ENCODE assay signal across 9 cellular contexts in genomic region chr9:98263482-98264357, GRCh38. TPM values are rescaled to one million over a fixed set of nuclear protein-coding genes. Genes with fewer than 3 reads are reported as not detected.
A peak's percentile ranks its signal among the peaks of the same experiment; 100 is the strongest.
DNase-seq lines count a peak whose midpoint lies in the region; ATAC-seq and TF ChIP-seq lines count a peak whose summit lies in the region.
"Had no signal": no experiment of that assay in that cellular context is flagged by ENCODE, and none has a peak within 500 bp of the region (broad histone marks: within the 10 kb centered on the region; RNA-seq: fewer than 3 reads in every experiment).

No MANE protein-coding gene starts in this region.

- H3K9me2 ChIP-seq in SU-DHL-6 (replicated peaks; ENCODE audit: insufficient read depth, low read length): no peaks in the 10 kb centered on the region

- H3K36me3 ChIP-seq in SU-DHL-6 (ENCODE audit: low read length) (no peaks in the 10 kb centered on the region), psoas muscle (ENCODE audit: insufficient read depth in 1 of 2, low read depth in 1 of 2) (no peaks in the 10 kb centered on the region), vagina (no peaks in the 10 kb centered on the region)

- no peaks in the 10 kb centered on the region for H3K27me3 Mint-ChIP-seq in activated naive CD8-positive, alpha-beta T cell treated with anti-CD3 and anti-CD28 coated beads for 36 hours

- H3K4me3 ChIP-seq in SU-DHL-6 (ENCODE audit: insufficient read depth, low read length, poor library complexity, severe bottlenecking): no peak overlapping the region
- no peak overlapping the region for H3K4me3 ChIP-seq in psoas muscle
- no peak overlapping the region for H3K4me3 ChIP-seq in vagina

- 16 to 22% (median 18%) methylated on average over 8 of the region's 8 CpGs for WGBS in psoas muscle, 3 donors

- H3K27me3 ChIP-seq in SU-DHL-6 (ENCODE audit: low read length): no peaks in the 10 kb centered on the region
- H3K27me3 ChIP-seq in psoas muscle (ENCODE audit: insufficient read depth in 3 of 3, low read length in 2 of 3): no peaks in the 10 kb centered on the region
- no peaks in the 10 kb centered on the region for H3K27me3 ChIP-seq in vagina

- H3K79me2 ChIP-seq in SU-DHL-6 (ENCODE audit: insufficient read depth, low read length): no peaks in the 10 kb centered on the region

- no peak overlapping the region for H3K4me3 Mint-ChIP-seq in activated naive CD8-positive, alpha-beta T cell treated with anti-CD3 and anti-CD28 coated beads for 36 hours
- H3K4me3 Mint-ChIP-seq: dendritic cell treated with granulocyte-macrophage colony-stimulating factor and Interleukin-4, amounts not matched to agents 40 ng/mL and 50 ng/mL, for 4 days had no signal

- DNase-seq in DMS79 (lab: John Stamatoyannopoulos, UW) (peak; percentile 18), HCEC 1CT (peak; percentile 80), NCI-H1092 treated with DMSO at 0.1 percent for 48 hours (lab: John Stamatoyannopoulos, UW) (peak; percentile 63), cardiac septum (ENCODE audit: low spot score) (peak; percentile 89), psoas muscle (peak; percentile 78 to 89), vagina (ENCODE audit: extremely low spot score in 2 of 2) (no peak)
- peak; percentile 72 for DNase-seq in activated naive CD8-positive, alpha-beta T cell treated with anti-CD3 and anti-CD28 coated beads for 36 hours

- no peak overlapping the region for H2AFZ ChIP-seq in SU-DHL-6 (ENCODE audit: low read depth, low read length, severe bottlenecking)

- H3F3A ChIP-seq in SU-DHL-6 (ENCODE audit: insufficient read depth): no peaks in the 10 kb centered on the region

- no peaks in the 10 kb centered on the region for H3K4me1 Mint-ChIP-seq in activated naive CD8-positive, alpha-beta T cell treated with anti-CD3 and anti-CD28 coated beads for 36 hours

- H3K9ac ChIP-seq in SU-DHL-6 (ENCODE audit: low read length): no peak overlapping the region

- H3K9me3 Mint-ChIP-seq in activated naive CD8-positive, alpha-beta T cell treated with anti-CD3 and anti-CD28 coated beads for 36 hours: no peaks in the 10 kb centered on the region
- H3K9me3 Mint-ChIP-seq: dendritic cell treated with granulocyte-macrophage colony-stimulating factor and Interleukin-4, amounts not matched to agents 40 ng/mL and 50 ng/mL, for 4 days had no signal

- TF ChIP-seq CTCF in SU-DHL-6 (IDR thresholded peaks at IDR 0.05; ENCODE audit: insufficient read depth, low read length, poor library complexity, severe bottlenecking) (peak; percentile 87), psoas muscle (IDR thresholded peaks at IDR 0.05) (peak; percentile 92), vagina (IDR thresholded peaks at IDR 0.05) (peak; percentile 69 to 83 (median 82))

- no peak overlapping the region for H3K27ac Mint-ChIP-seq in activated naive CD8-positive, alpha-beta T cell treated with anti-CD3 and anti-CD28 coated beads for 36 hours
- H3K27ac Mint-ChIP-seq: dendritic cell treated with granulocyte-macrophage colony-stimulating factor and Interleukin-4, amounts not matched to agents 40 ng/mL and 50 ng/mL, for 4 days had no signal

- intact Hi-C loops in cardiac septum (cut with DNase I): loop anchor here (1.0 to 2.0 kb wide), 2 partner anchors 58 to 189 kb away; no protein-coding TSS in a partner anchor
- intact Hi-C loops in psoas muscle (cut with DNase I): loop anchor here (1.0 to 10.0 kb wide), 6 partner anchors 36 to 340 kb away; no protein-coding TSS in a partner anchor
- intact Hi-C loops in vagina (cut with DNase I): no loop called here

- H3K9me3 ChIP-seq in SU-DHL-6 (ENCODE audit: insufficient read depth, low read length): no peaks in the 10 kb centered on the region
- H3K9me3 ChIP-seq in psoas muscle: no peaks in the 10 kb centered on the region
- no peaks in the 10 kb centered on the region for H3K9me3 ChIP-seq in vagina

- no peak overlapping the region for H3K4me2 ChIP-seq in SU-DHL-6 (ENCODE audit: low read depth, low read length, poor library complexity, severe bottlenecking)

- H3K4me1 ChIP-seq in psoas muscle: no peaks in the 10 kb centered on the region
- no peaks in the 10 kb centered on the region for H3K4me1 ChIP-seq in vagina

- peaks cover 1% of the 10 kb centered on the region for H3K36me3 Mint-ChIP-seq in activated naive CD8-positive, alpha-beta T cell treated with anti-CD3 and anti-CD28 coated beads for 36 hours

- no peaks in the 10 kb centered on the region for H4K20me1 ChIP-seq in SU-DHL-6 (ENCODE audit: low read depth, low read length)

- H3K27ac ChIP-seq in SU-DHL-6 (ENCODE audit: low read depth, low read length) (no peak overlapping the region), psoas muscle (no peak overlapping the region), vagina (no peak overlapping the region)

- ATAC-seq in psoas muscle: peak; percentile 82 to 99 (median 92)

- TF ChIP-seq POLR2A in vagina (IDR thresholded peaks at IDR 0.05): no peak

RNA-seq across cellular contexts. Expression of gene TBC1D2, which starts 8.3 kb away (rescaled TPM):
- 1 to 10 TPM; 1.8 to 2.2 TPM for total RNA-seq in activated naive CD8-positive, alpha-beta T cell treated with anti-CD3 and anti-CD28 coated beads for 36 hours
- total RNA-seq in cardiac septum (2.0 TPM), psoas muscle (1 to 10 TPM; 1.9 to 2.7 (median 2.4) TPM), vagina (28.0 TPM)
- 1 to 10 TPM; 1.3 to 2.9 (median 1.4) TPM for polyA plus RNA-seq in psoas muscle

Comparison
In these comparisons a context has a peak if more than half of its experiments do, and no peak if none do; other contexts are left out.
1. DNase-seq: peak in DMS79 (single experiment), HCEC 1CT (single experiment), NCI-H1092 treated with DMSO at 0.1 percent for 48 hours (single experiment), activated naive CD8-positive, alpha-beta T cell treated with anti-CD3 and anti-CD28 coated beads for 36 hours (single experiment), cardiac septum (single experiment) and psoas muscle (2 of 2); none in vagina (0 of 2).
2. Peak in every context shown above with its lines, with median percentiles within 50 percentile points of each other: CTCF ChIP-seq.